Comparison of ENCODE assay signal across 13 cellular contexts in the genomic region with DNA sequence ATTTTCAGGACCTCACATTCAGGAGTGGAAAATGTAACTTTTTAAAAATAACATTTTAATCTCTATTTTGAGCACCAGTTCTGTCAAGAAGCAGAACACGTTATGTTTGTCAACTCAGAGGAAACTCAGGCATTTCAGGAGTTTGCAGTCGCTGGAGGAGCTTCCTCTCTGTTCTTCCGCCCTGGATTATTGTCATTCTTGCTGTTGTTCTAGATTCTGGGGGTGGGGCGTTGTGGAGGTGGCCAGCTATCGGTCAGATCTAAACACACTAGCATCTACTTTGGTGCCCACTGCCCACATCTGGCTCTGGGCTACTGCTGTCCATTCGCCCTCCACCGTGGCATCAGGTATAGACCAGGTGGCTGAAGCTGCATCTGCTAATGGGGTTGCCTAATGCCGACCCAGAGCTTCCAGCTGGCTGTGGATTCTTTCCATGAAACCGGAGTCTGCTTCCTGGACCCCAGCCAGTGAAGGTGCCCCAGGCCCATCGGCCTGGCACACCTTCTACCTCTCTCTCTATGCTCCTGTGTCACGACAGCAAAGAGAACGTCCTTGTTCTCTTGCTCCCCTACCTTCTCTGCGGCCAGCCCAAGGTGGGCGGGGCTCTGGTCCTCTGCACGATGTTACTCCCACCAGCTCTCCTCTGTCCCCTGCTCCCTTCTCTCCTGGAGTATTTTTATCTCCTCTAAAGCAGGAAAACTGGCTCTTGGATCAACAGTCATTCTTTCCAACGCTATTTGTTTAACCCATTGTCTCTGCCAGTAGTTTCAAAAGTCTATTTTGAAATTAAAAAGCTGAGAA. TPM values are rescaled to one million over a fixed set of nuclear protein-coding genes. Genes with fewer than 3 reads are reported as not detected.
DNase-seq lines count a peak whose midpoint lies in the region; ATAC-seq and TF ChIP-seq lines count a peak whose summit lies in the region.
"Had no signal": no experiment of that assay in that cellular context is flagged by ENCODE, and none has a peak within 500 bp of the region (broad histone marks: within the 10 kb centered on the region; RNA-seq: fewer than 3 reads in every experiment).

No MANE protein-coding gene starts in this region.

- no peaks in the 10 kb centered on the region for H3K9me3 Mint-ChIP-seq in GM23338
- H3K9me3 Mint-ChIP-seq in activated naive CD8-positive, alpha-beta T cell treated with anti-CD3 and anti-CD28 coated beads, Interleukin-2, amount 50 U/mL, for 24 hours = no peaks in the 10 kb centered on the region
- H3K9me3 Mint-ChIP-seq: stimulated activated memory B cell treated with anti-CD40 and anti-IgM and Interleukin-4, amounts not matched to agents 10 μg/mL and 1 μg/mL and 100 μg/mL, for 72 hours; T-cell had no signal

- H3K79me2 ChIP-seq in GM23338 (replicated peaks; ENCODE audit: insufficient read depth) = no peaks in the 10 kb centered on the region

- peak; percentile 92 for ATAC-seq in GM23338
- ATAC-seq in foreskin keratinocyte = peak; percentile 60
- ATAC-seq in GM19023 (IDR thresholded peaks at IDR 0.05; ENCODE audit: unreplicated experiment) = no peak
- no peak for ATAC-seq in activated naive CD8-positive, alpha-beta T cell treated with anti-CD3 and anti-CD28 coated beads, Interleukin-2, amount 50 U/mL, for 24 hours
- ATAC-seq: stimulated activated memory B cell treated with anti-CD40 and anti-IgM and Interleukin-4, amounts not matched to agents 10 μg/mL and 1 μg/mL and 100 μg/mL, for 72 hours; T-cell had no signal

- no peak overlapping the region for H3K4me3 Mint-ChIP-seq in GM23338
- no peak overlapping the region for H3K4me3 Mint-ChIP-seq in activated naive CD8-positive, alpha-beta T cell treated with anti-CD3 and anti-CD28 coated beads, Interleukin-2, amount 50 U/mL, for 24 hours
- H3K4me3 Mint-ChIP-seq: stimulated activated memory B cell treated with anti-CD40 and anti-IgM and Interleukin-4, amounts not matched to agents 10 μg/mL and 1 μg/mL and 100 μg/mL, for 72 hours; T-cell had no signal

- no peaks in the 10 kb centered on the region for H3K9me2 ChIP-seq in GM23338 (ENCODE audit: insufficient read depth)

- intact Hi-C loops in ovary (cut with DNase I) = no loop called here

- TF ChIP-seq CTCF in GM23338 (conservative IDR thresholded peaks at IDR 0.05; ENCODE audit: low read depth in 2 of 2) (no peak), foreskin keratinocyte (conservative IDR thresholded peaks at IDR 0.05) (no peak), ovary (IDR thresholded peaks at IDR 0.05) (no peak)

- no peaks in the 10 kb centered on the region for H3K27me3 ChIP-seq in GM23338 (ENCODE audit: insufficient read depth)
- H3K27me3 ChIP-seq in foreskin keratinocyte = no peaks in the 10 kb centered on the region
- H3K27me3 ChIP-seq in ovary = no peaks in the 10 kb centered on the region

- peak overlapping the region; percentile 92 for H2AFZ ChIP-seq in GM23338

- H3K4me3 ChIP-seq in GM23338 (no peak overlapping the region), ovary (no peak overlapping the region)

- peak; percentile 59 for DNase-seq in GM23338 (ENCODE audit: low spot score)
- DNase-seq in NCI-H69 (lab: John Stamatoyannopoulos, UW) = peak; percentile 63
- DNase-seq in foreskin keratinocyte = no peak
- DNase-seq in ovary = peak; percentile 15 to 35 (median 34)
- no peak for DNase-seq in NCI-H345 (lab: John Stamatoyannopoulos, UW)
- DNase-seq in activated naive CD8-positive, alpha-beta T cell treated with anti-CD3 and anti-CD28 coated beads, Interleukin-2, amount 50 U/mL, for 24 hours = no peak
- no peak for DNase-seq in NCI-H446 (lab: John Stamatoyannopoulos, UW)
- DNase-seq: activated CD4-positive, alpha-beta T cell treated with anti-CD3 and anti-CD28 coated beads for 48 hours; C1 segment of cervical spinal cord; NCI-H1048; T-cell had no signal

- peak overlapping the region; percentile 50 for H3K4me2 ChIP-seq in GM23338

- H3K36me3 Mint-ChIP-seq in GM23338 (ENCODE audit: low read depth) = no peaks in the 10 kb centered on the region
- H3K36me3 Mint-ChIP-seq in activated naive CD8-positive, alpha-beta T cell treated with anti-CD3 and anti-CD28 coated beads, Interleukin-2, amount 50 U/mL, for 24 hours (ENCODE audit: low read depth) = no peaks in the 10 kb centered on the region
- H3K36me3 Mint-ChIP-seq: stimulated activated memory B cell treated with anti-CD40 and anti-IgM and Interleukin-4, amounts not matched to agents 10 μg/mL and 1 μg/mL and 100 μg/mL, for 72 hours; T-cell had no signal

- no peaks in the 10 kb centered on the region for H3K9me3 ChIP-seq in ovary

- H3K27ac ChIP-seq in GM23338 (ENCODE audit: low read depth) = no peak overlapping the region
- no peak overlapping the region for H3K27ac ChIP-seq in foreskin keratinocyte
- no peak overlapping the region for H3K27ac ChIP-seq in ovary

- no peak overlapping the region; the same call in 1 of the 2 replicates for H3K27ac Mint-ChIP-seq in GM23338
- H3K27ac Mint-ChIP-seq in activated naive CD8-positive, alpha-beta T cell treated with anti-CD3 and anti-CD28 coated beads, Interleukin-2, amount 50 U/mL, for 24 hours = no peak overlapping the region
- H3K27ac Mint-ChIP-seq: stimulated activated memory B cell treated with anti-CD40 and anti-IgM and Interleukin-4, amounts not matched to agents 10 μg/mL and 1 μg/mL and 100 μg/mL, for 72 hours; T-cell had no signal

- H4K20me1 ChIP-seq in GM23338 (replicated peaks; ENCODE audit: insufficient read depth) = no peaks in the 10 kb centered on the region

- peaks cover 18% of the 10 kb centered on the region for H3K4me1 ChIP-seq in GM23338 (ENCODE audit: insufficient read depth)
- H3K4me1 ChIP-seq in foreskin keratinocyte = peaks cover 18% of the 10 kb centered on the region
- H3K4me1 ChIP-seq in ovary (ENCODE audit: insufficient read depth) = peaks cover 5% of the 10 kb centered on the region

- TF ChIP-seq EP300 in ovary (IDR thresholded peaks at IDR 0.05) = no peak

- no peaks in the 10 kb centered on the region for H3K36me3 ChIP-seq in GM23338 (ENCODE audit: insufficient read depth)
- H3K36me3 ChIP-seq in ovary = no peaks in the 10 kb centered on the region

- no peaks in the 10 kb centered on the region for H3K27me3 Mint-ChIP-seq in GM23338 (ENCODE audit: insufficient read depth, low read depth, poor library complexity)
- H3K27me3 Mint-ChIP-seq in activated naive CD8-positive, alpha-beta T cell treated with anti-CD3 and anti-CD28 coated beads, Interleukin-2, amount 50 U/mL, for 24 hours = peaks cover 3% of the 10 kb centered on the region

- 9 to 27% (median 10%) methylated on average over 16 of the region's 16 CpGs for WGBS in ovary, 3 donors

- no peaks in the 10 kb centered on the region; the same call in 1 of the 2 replicates for H3F3A ChIP-seq in GM23338 (replicated peaks; ENCODE audit: low read depth)

- no peak for TF ChIP-seq POLR2A in ovary (IDR thresholded peaks at IDR 0.05)

- peaks cover 14% of the 10 kb centered on the region for H3K4me1 Mint-ChIP-seq in GM23338
- H3K4me1 Mint-ChIP-seq in activated naive CD8-positive, alpha-beta T cell treated with anti-CD3 and anti-CD28 coated beads, Interleukin-2, amount 50 U/mL, for 24 hours = peaks cover 3% of the 10 kb centered on the region
- H3K4me1 Mint-ChIP-seq: stimulated activated memory B cell treated with anti-CD40 and anti-IgM and Interleukin-4, amounts not matched to agents 10 μg/mL and 1 μg/mL and 100 μg/mL, for 72 hours; T-cell had no signal

TF ChIP-seq in GM23338, 12 proteins besides CTCF, POLR2A, EP300 and RAD21 (continues in another document):
- no peak for TF ChIP-seq NANOG (IDR thresholded peaks at IDR 0.05; ENCODE audit: borderline replicate concordance)
- TF ChIP-seq ETS1 (IDR thresholded peaks at IDR 0.05) = no peak

RNA-seq across cellular contexts. Expression of gene DGKH, which starts 36.6 kb away (rescaled TPM):
- 6.6 and 7.5 TPM in 2 replicates for total RNA-seq in GM23338 (2014; rRNA removed; shearing (Covaris generic))
- 1.4 and 2.1 TPM in 2 replicates for polyA plus RNA-seq in GM23338 (2016; fragmentation: Nextera tagmentation; extraction: Ambion mirVana)
- total RNA-seq in foreskin keratinocyte = 11.5 and 12.0 TPM in 2 replicates
- 2.9 TPM in 2 replicates for polyA plus RNA-seq in foreskin keratinocyte
- total RNA-seq in ovary = 10 to 100 TPM in 4 of 7 donors, 1 to 10 TPM in 3; 8.6 to 14.1 (median 11.5) TPM
- polyA plus RNA-seq in ovary = 1 to 10 TPM; 2.1 to 3.8 TPM

RNA-seq across cellular contexts. Expression of gene VWA8, which starts 50.9 kb away (rescaled TPM):
- 24.6 and 32.5 TPM in 2 replicates for total RNA-seq in GM23338 (2014; rRNA removed; shearing (Covaris generic))
- polyA plus RNA-seq in GM23338 (2016; fragmentation: Nextera tagmentation; extraction: Ambion mirVana) (4.7 and 6.3 TPM in 2 replicates), foreskin keratinocyte (3.6 and 5.1 TPM in 2 replicates), ovary (10 to 100 TPM in 1 of 2 donors, 1 to 10 TPM in 1; 4.5 to 12.6 TPM)
- total RNA-seq in foreskin keratinocyte (15.0 and 15.8 TPM in 2 replicates), ovary (10 to 100 TPM; 19.9 to 25.1 (median 21.3) TPM)

Comparison
In these comparisons a context has a peak if more than half of its experiments do, and no peak if none do; other contexts are left out.
1. ATAC-seq: peak in GM23338 (single experiment) and foreskin keratinocyte (single experiment); none in GM19023 (single experiment) and activated naive CD8-positive, alpha-beta T cell treated with anti-CD3 and anti-CD28 coated beads, Interleukin-2, amount 50 U/mL, for 24 hours (single experiment).
2. DNase-seq: peak in GM23338 (single experiment), NCI-H69 (single experiment) and ovary (5 of 5); none in foreskin keratinocyte (0 of 2), NCI-H345 (single experiment), activated naive CD8-positive, alpha-beta T cell treated with anti-CD3 and anti-CD28 coated beads, Interleukin-2, amount 50 U/mL, for 24 hours (single experiment) and NCI-H446 (0 of 2).